ENCODE assay signal across 6 cellular contexts in the genomic region with DNA sequence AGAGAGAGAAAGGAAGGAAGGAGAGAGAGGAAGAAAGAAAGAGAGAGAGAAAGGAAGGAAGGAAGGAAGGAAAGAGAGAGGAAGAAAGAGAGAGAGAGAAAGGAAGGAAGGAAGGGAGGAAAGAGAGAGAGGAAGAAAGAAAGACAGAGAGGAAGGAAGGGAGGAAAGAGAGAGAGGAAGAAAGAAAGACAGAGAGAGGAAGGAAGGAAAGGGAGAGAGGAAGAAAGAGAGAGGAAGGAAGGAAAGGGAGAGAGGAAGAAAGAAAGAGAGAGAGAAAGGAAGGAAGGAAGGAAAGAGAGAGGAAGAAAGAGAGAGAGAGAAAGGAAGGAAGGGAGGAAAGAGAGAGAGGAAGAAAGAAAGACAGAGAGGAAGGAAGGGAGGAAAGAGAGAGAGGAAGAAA.
DNase-seq lines count a peak whose midpoint lies in the region; ATAC-seq and TF ChIP-seq lines count a peak whose summit lies in the region.
"Not testable (repeated sequence)": the region's sequence is repeated elsewhere in the genome, so short reads cannot be mapped to it uniquely, and the experiment has no call there.

No MANE protein-coding gene starts in this region.

- POLR2A ChIA-PET in Caco-2 (lab: Charles Lee); HEK293 (lab: Yijun Ruan, JAX): not testable (repeated sequence)

- H3K4me3 ChIP-seq in Caco-2 (ENCODE audit: low read depth, low read length); HEK293 (ENCODE audit: low read depth, low read length): not testable (repeated sequence)

- not testable (repeated sequence) for ATAC-seq in memory B cell (ENCODE audit: low read depth); naive B cell (ENCODE audit: low read depth in 2 of 2); stimulated activated memory B cell treated with anti-CD40 and anti-IgM and Interleukin-4, amounts not matched to agents 10 μg/mL and 1 μg/mL and 100 μg/mL, for 72 hours

- peaks cover 11% of the 10 kb centered on the region for H3K4me1 Mint-ChIP-seq in Caco-2 (ENCODE audit: low read depth, unreplicated experiment)
- not testable (repeated sequence) for H3K4me1 Mint-ChIP-seq in memory B cell; stimulated activated memory B cell treated with anti-CD40 and anti-IgM and Interleukin-4, amounts not matched to agents 10 μg/mL and 1 μg/mL and 100 μg/mL, for 72 hours
- H3K4me1 Mint-ChIP-seq in naive B cell, result peaks cover 9 to 15% (median 12%) of the 10 kb centered on the region in 3 donors
- H3K4me1 Mint-ChIP-seq in nephron progenitor cell, result peaks cover 26% of the 10 kb centered on the region

- H3K27ac Mint-ChIP-seq in Caco-2 (ENCODE audit: unreplicated experiment) (peak overlapping the region; percentile 5), memory B cell (peak overlapping the region; percentile 72), naive B cell (peak overlapping the region; percentile 26 to 98 (median 69)), nephron progenitor cell (peak overlapping the region; percentile 99)
- H3K27ac Mint-ChIP-seq in stimulated activated memory B cell treated with anti-CD40 and anti-IgM and Interleukin-4, amounts not matched to agents 10 μg/mL and 1 μg/mL and 100 μg/mL, for 72 hours, result peak overlapping the region; percentile 20

- CTCF ChIA-PET in Caco-2 (lab: Charles Lee); HEK293 (lab: Yijun Ruan, JAX): not testable (repeated sequence)

- not testable (repeated sequence) for H3K36me3 Mint-ChIP-seq in Caco-2 (ENCODE audit: insufficient read depth, unreplicated experiment); memory B cell; stimulated activated memory B cell treated with anti-CD40 and anti-IgM and Interleukin-4, amounts not matched to agents 10 μg/mL and 1 μg/mL and 100 μg/mL, for 72 hours
- H3K36me3 Mint-ChIP-seq in naive B cell (peaks cover 0 to 14% of the 10 kb centered on the region in 2 donors), nephron progenitor cell (ENCODE audit: low read depth) (peaks cover 66% of the 10 kb centered on the region)

- not testable (repeated sequence) for H3K4me3 Mint-ChIP-seq in Caco-2 (ENCODE audit: unreplicated experiment); memory B cell; naive B cell; nephron progenitor cell; stimulated activated memory B cell treated with anti-CD40 and anti-IgM and Interleukin-4, amounts not matched to agents 10 μg/mL and 1 μg/mL and 100 μg/mL, for 72 hours

- not testable (repeated sequence) for H3K27me3 Mint-ChIP-seq in Caco-2 (ENCODE audit: insufficient read depth, unreplicated experiment); memory B cell; naive B cell; nephron progenitor cell (ENCODE audit: low read depth, poor library complexity); stimulated activated memory B cell treated with anti-CD40 and anti-IgM and Interleukin-4, amounts not matched to agents 10 μg/mL and 1 μg/mL and 100 μg/mL, for 72 hours

- not testable (repeated sequence) for H3K9me3 ChIP-seq in Caco-2; HEK293 (ENCODE audit: control insufficient read depth, insufficient read depth, low read depth, low read length)

- TF ChIP-seq CTCF in Caco-2 (IDR thresholded peaks at IDR 0.05; ENCODE audit: insufficient read depth in 1 of 2, low read depth in 1 of 2, low read length in 1 of 2, severe bottlenecking in 1 of 2, unreplicated experiment in 1 of 2); HEK293 (tag by site-specific recombination; IDR thresholded peaks at IDR 0.05); nephron progenitor cell (IDR thresholded peaks at IDR 0.05): not testable (repeated sequence)

- H3K27me3 ChIP-seq in Caco-2 (replicated peaks; ENCODE audit: control insufficient read depth, insufficient read depth, low read length), result not testable (repeated sequence)

- intact Hi-C loops in Caco-2 (cut with micrococcal nuclease; ENCODE audit: unreplicated experiment), result not testable (repeated sequence)

- H3K27ac ChIP-seq in HEK293 (ENCODE audit: extremely low read depth, low read depth, low read length), result not testable (repeated sequence)

- H3K4me1 ChIP-seq in Caco-2, result peaks cover 18% of the 10 kb centered on the region
- not testable (repeated sequence) for H3K4me1 ChIP-seq in HEK293 (ENCODE audit: control insufficient read depth, insufficient read depth, low read length)

- not testable (repeated sequence) for BruUV-seq in Caco-2 (replicated peaks; lab: Mats Ljungman, UMichigan)

- H3K9me3 Mint-ChIP-seq in Caco-2 (ENCODE audit: unreplicated experiment) (peaks cover 21% of the 10 kb centered on the region), memory B cell (peaks cover 16% of the 10 kb centered on the region), naive B cell (peaks cover 3 to 19% (median 12%) of the 10 kb centered on the region in 7 donors)
- not testable (repeated sequence) for H3K9me3 Mint-ChIP-seq in nephron progenitor cell
- H3K9me3 Mint-ChIP-seq in stimulated activated memory B cell treated with anti-CD40 and anti-IgM and Interleukin-4, amounts not matched to agents 10 μg/mL and 1 μg/mL and 100 μg/mL, for 72 hours, result peaks cover 15% of the 10 kb centered on the region

- not testable (repeated sequence) for DNase-seq in Caco-2; memory B cell (ENCODE audit: low spot score in 2 of 2); naive B cell; nephron progenitor cell

- not testable (repeated sequence) for H3K36me3 ChIP-seq in Caco-2 (ENCODE audit: control insufficient read depth, insufficient read depth, low read length); HEK293 (ENCODE audit: control insufficient read depth in 2 of 2, insufficient read depth in 1 of 2, low read length in 2 of 2)

TF ChIP-seq in HEK293, 187 proteins besides CTCF, POLR2A, EP300 and RAD21:
- TF ChIP-seq PRDM1 (tag by site-specific recombination; IDR thresholded peaks at IDR 0.05) (peak; percentile 64), ZNF596 (tag by site-specific recombination; IDR thresholded peaks at IDR 0.05) (peak; percentile 87)
TF ChIP-seq in HEK293: peak in this region for 2; not testable (repeated sequence) for 185.

Comparison
In these comparisons a context has a peak if more than half of its experiments do, and no peak if none do; other contexts are left out.
1. H3K27ac Mint-ChIP-seq: peak in every context shown above with its lines; median percentile 99 in nephron progenitor cell; 72 in memory B cell; 69 in naive B cell; 20 in stimulated activated memory B cell treated with anti-CD40 and anti-IgM and Interleukin-4, amounts not matched to agents 10 μg/mL and 1 μg/mL and 100 μg/mL, for 72 hours; 5 in Caco-2.